ENCODE assay signal across 8 cellular contexts in genomic region chr5:1599005-1599722, GRCh38.
DNase-seq lines count a peak whose midpoint lies in the region; ATAC-seq and TF ChIP-seq lines count a peak whose summit lies in the region.
"Not testable (repeated sequence)": the region's sequence is repeated elsewhere in the genome, so short reads cannot be mapped to it uniquely, and the experiment has no call there.

No MANE protein-coding gene starts in this region.

- peak overlapping the region; percentile 67 for H3K27ac Mint-ChIP-seq in activated naive CD8-positive, alpha-beta T cell
- H3K27ac Mint-ChIP-seq in stimulated activated naive B cell treated with anti-CD40 and anti-IgM and Interleukin-4, amounts not matched to agents 10 μg/mL and 1 μg/mL and 100 μg/mL, for 72 hours = peak overlapping the region; percentile 90

- not testable (repeated sequence) for TF ChIP-seq POLR2A in esophagus squamous epithelium (IDR thresholded peaks at IDR 0.05)

- TF ChIP-seq CTCF in GM13977 (IDR thresholded peaks at IDR 0.05; ENCODE audit: extremely low read depth, insufficient read depth, missing control alignments) = peak; percentile 35
- TF ChIP-seq CTCF in Panc1 (IDR thresholded peaks at IDR 0.05) = peak; percentile 61
- peak in 5 of 6 experiments; percentile 16 to 42 (median 17) for TF ChIP-seq CTCF in esophagus squamous epithelium (IDR thresholded peaks at IDR 0.05)

- not testable (repeated sequence) for H3K27me3 Mint-ChIP-seq in activated naive CD8-positive, alpha-beta T cell; stimulated activated naive B cell treated with anti-CD40 and anti-IgM and Interleukin-4, amounts not matched to agents 10 μg/mL and 1 μg/mL and 100 μg/mL, for 72 hours

- not testable (repeated sequence) for H3K36me3 Mint-ChIP-seq in activated naive CD8-positive, alpha-beta T cell
- H3K36me3 Mint-ChIP-seq in stimulated activated naive B cell treated with anti-CD40 and anti-IgM and Interleukin-4, amounts not matched to agents 10 μg/mL and 1 μg/mL and 100 μg/mL, for 72 hours = peaks cover 15 to 31% of the 10 kb centered on the region in 2 donors

- not testable (repeated sequence) for H3K9me3 Mint-ChIP-seq in activated naive CD8-positive, alpha-beta T cell (ENCODE audit: low read depth); stimulated activated naive B cell treated with anti-CD40 and anti-IgM and Interleukin-4, amounts not matched to agents 10 μg/mL and 1 μg/mL and 100 μg/mL, for 72 hours

- not testable (repeated sequence) for H3K27me3 ChIP-seq in Panc1 (ENCODE audit: control insufficient read depth, insufficient read depth, low read length); esophagus squamous epithelium

- H3K4me1 ChIP-seq in Panc1 (ENCODE audit: control insufficient read depth, insufficient read depth, low read length); esophagus squamous epithelium: not testable (repeated sequence)

- POLR2A ChIA-PET in Panc1 (lab: Charles Lee) = not testable (repeated sequence)

- not testable (repeated sequence) for ATAC-seq in Panc1
- peak; percentile 74 to 77 for ATAC-seq in stimulated activated naive B cell treated with anti-CD40 and anti-IgM and Interleukin-4, amounts not matched to agents 10 μg/mL and 1 μg/mL and 100 μg/mL, for 72 hours (replicated peaks)

- H3K4me3 ChIP-seq in Jurkat, Clone E6-1 (ENCODE audit: low read length); Panc1 (ENCODE audit: low read depth in 2 of 2, low read length in 2 of 2); esophagus squamous epithelium: not testable (repeated sequence)

- 39 to 61% methylated on average over 5 of the region's 5 CpGs for WGBS in esophagus squamous epithelium, 2 donors

- in situ Hi-C loops in GM13977 (cut with MboI; ENCODE audit: low pct_unique_long_range_greater_than_20kb, low sequenced_read_pairs, unreplicated experiment); Panc1 (cut with HindIII; ENCODE audit: low pct_unique_long_range_greater_than_20kb, low sequenced_read_pairs): not testable (repeated sequence)

- H3K9me3 ChIP-seq in Panc1 (ENCODE audit: control insufficient read depth, insufficient read depth, low read depth, low read length); esophagus squamous epithelium: not testable (repeated sequence)

- CTCF ChIA-PET in Panc1 (lab: Charles Lee) = not testable (repeated sequence)

- H3K27ac ChIP-seq in Panc1 (ENCODE audit: low read length); esophagus squamous epithelium: not testable (repeated sequence)

- not testable (repeated sequence) for H3K4me1 Mint-ChIP-seq in activated naive CD8-positive, alpha-beta T cell (ENCODE audit: low read depth)
- peaks cover 20 to 31% of the 10 kb centered on the region in 2 donors for H3K4me1 Mint-ChIP-seq in stimulated activated naive B cell treated with anti-CD40 and anti-IgM and Interleukin-4, amounts not matched to agents 10 μg/mL and 1 μg/mL and 100 μg/mL, for 72 hours

- not testable (repeated sequence) for H3K4me3 Mint-ChIP-seq in activated naive CD8-positive, alpha-beta T cell
- peak overlapping the region; percentile 29 to 34 for H3K4me3 Mint-ChIP-seq in stimulated activated naive B cell treated with anti-CD40 and anti-IgM and Interleukin-4, amounts not matched to agents 10 μg/mL and 1 μg/mL and 100 μg/mL, for 72 hours

- H3K36me3 ChIP-seq in Panc1 (ENCODE audit: control insufficient read depth, insufficient read depth, low read length); esophagus squamous epithelium: not testable (repeated sequence)

- intact Hi-C loops in Panc1 (cut with micrococcal nuclease; ENCODE audit: unreplicated experiment) = loop anchor here (10.0 kb wide), 1 partner anchor 46 kb away; no protein-coding TSS in a partner anchor
- intact Hi-C loops in esophagus squamous epithelium (cut with DNase I) = not testable (repeated sequence)

- TSS peak; percentile 56 for BruUV-seq in Panc1 (replicated peaks; lab: Mats Ljungman, UMichigan)

- DNase-seq in CD1c-positive myeloid dendritic cell (ENCODE audit: extremely low spot score) (peak; percentile 30), Panc1 (ENCODE audit: low read depth, low spot score) (peak; percentile 38), lung microvascular endothelial cell (ENCODE audit: low read depth in 2 of 2) (peak; percentile 34 to 54)
- not testable (repeated sequence) for DNase-seq in GM13977 (ENCODE audit: low spot score); esophagus squamous epithelium (lab: John Stamatoyannopoulos, UW)
- DNase-seq in Jurkat, Clone E6-1 (ENCODE audit: low read depth, low spot score) = peak; percentile 19
- DNase-seq in stimulated activated naive B cell treated with anti-CD40 and anti-IgM and Interleukin-4, amounts not matched to agents 10 μg/mL and 1 μg/mL and 100 μg/mL, for 72 hours = peak; percentile 9
